Comparison of ENCODE assay signal across 8 cellular contexts in the genomic region with DNA sequence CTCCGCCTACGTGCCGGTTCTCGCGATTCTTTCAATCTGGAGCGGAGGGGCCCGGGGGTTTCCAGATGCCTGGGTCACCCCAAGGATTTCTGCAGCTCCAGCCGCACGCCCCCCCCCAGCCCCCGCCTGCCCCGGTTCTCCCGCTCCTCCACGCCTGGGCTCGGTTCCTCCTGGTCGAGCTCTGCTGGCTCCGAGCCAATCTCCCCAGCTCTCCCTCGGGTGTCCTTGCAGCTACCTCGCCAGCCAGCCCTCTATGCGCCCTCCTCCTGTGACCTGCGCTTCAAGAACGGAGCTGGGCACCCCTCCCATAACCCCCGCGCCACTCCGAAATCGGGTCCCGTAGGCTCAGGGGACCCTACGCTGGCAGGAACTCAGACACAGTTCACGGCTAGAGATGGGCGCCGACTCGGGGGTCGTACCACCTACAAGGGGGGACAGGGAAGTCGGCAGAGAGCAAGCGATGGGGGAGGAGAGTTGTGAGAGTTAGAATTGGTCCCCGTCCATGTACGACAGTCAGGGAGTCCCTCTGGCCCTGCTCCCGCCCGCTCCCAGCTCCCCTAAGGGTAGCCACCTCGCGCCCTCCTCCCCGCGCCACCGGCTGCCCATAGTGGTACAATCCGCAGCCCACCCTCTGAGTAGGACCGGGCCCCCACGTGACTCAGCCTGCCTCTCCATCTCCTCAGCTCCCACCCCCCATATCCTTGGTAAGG. TPM values are rescaled to one million over a fixed set of nuclear protein-coding genes. Genes with fewer than 3 reads are reported as not detected.
DNase-seq lines count a peak whose midpoint lies in the region; ATAC-seq and TF ChIP-seq lines count a peak whose summit lies in the region.

No MANE protein-coding gene starts in this region.

- H3K27ac Mint-ChIP-seq in activated naive CD8-positive, alpha-beta T cell treated with anti-CD3 and anti-CD28 coated beads, Interleukin-2, amount 50 U/mL, for 24 hours = no peak overlapping the region

- H3K4me3 Mint-ChIP-seq in activated naive CD8-positive, alpha-beta T cell treated with anti-CD3 and anti-CD28 coated beads, Interleukin-2, amount 50 U/mL, for 24 hours = peak overlapping the region; percentile 80

- H3K4me3 ChIP-seq in GM12875 (ENCODE audit: low read depth, low read length) = peak overlapping the region; percentile 45
- H3K4me3 ChIP-seq in hepatocyte = peak overlapping the region; percentile 75
- H3K4me3 ChIP-seq in skeletal muscle tissue (ENCODE audit: low read length in 3 of 3) = peak overlapping the region; percentile 62 to 81 (median 63)

- no peaks in the 10 kb centered on the region for H3K9me3 Mint-ChIP-seq in activated naive CD8-positive, alpha-beta T cell treated with anti-CD3 and anti-CD28 coated beads, Interleukin-2, amount 50 U/mL, for 24 hours

- H3K27me3 Mint-ChIP-seq in activated naive CD8-positive, alpha-beta T cell treated with anti-CD3 and anti-CD28 coated beads, Interleukin-2, amount 50 U/mL, for 24 hours = peaks cover 53% of the 10 kb centered on the region

- H3K4me2 ChIP-seq in hepatocyte = peak overlapping the region; percentile 99

- H3K4me1 Mint-ChIP-seq in activated naive CD8-positive, alpha-beta T cell treated with anti-CD3 and anti-CD28 coated beads, Interleukin-2, amount 50 U/mL, for 24 hours = peaks cover 47% of the 10 kb centered on the region

- H2AFZ ChIP-seq in hepatocyte = peak overlapping the region; percentile 55

- ATAC-seq in activated naive CD8-positive, alpha-beta T cell treated with anti-CD3 and anti-CD28 coated beads, Interleukin-2, amount 50 U/mL, for 24 hours = no peak
- ATAC-seq in HG03039 (IDR thresholded peaks at IDR 0.05; ENCODE audit: unreplicated experiment) (no peak), GM19328 (IDR thresholded peaks at IDR 0.05; ENCODE audit: unreplicated experiment) (no peak)

- H3K27me3 ChIP-seq in hepatocyte (peaks cover 29% of the 10 kb centered on the region), skeletal muscle tissue (ENCODE audit: control insufficient read depth in 3 of 3, insufficient read depth in 3 of 3, low read length in 3 of 3) (peaks cover 0 to 5% (median 0%) of the 10 kb centered on the region in 3 donors)

- H3K36me3 ChIP-seq in hepatocyte (replicated peaks; ENCODE audit: insufficient read depth, low read depth) (no peaks in the 10 kb centered on the region), skeletal muscle tissue (ENCODE audit: control insufficient read depth in 3 of 3, insufficient read depth in 3 of 3, low read length in 3 of 3) (no peaks in the 10 kb centered on the region)

- peaks cover 53% of the 10 kb centered on the region for H3K4me1 ChIP-seq in hepatocyte (ENCODE audit: insufficient read depth)
- H3K4me1 ChIP-seq in skeletal muscle tissue (ENCODE audit: control insufficient read depth in 3 of 3, insufficient read depth in 3 of 3, low read length in 3 of 3) = peaks cover 48 to 68% (median 58%) of the 10 kb centered on the region in 3 donors

- H3K9ac ChIP-seq in skeletal muscle tissue (ENCODE audit: low read depth in 1 of 3, low read length in 3 of 3) = peak overlapping the region; percentile 69 to 88 (median 74)

- no peaks in the 10 kb centered on the region for H3K9me2 ChIP-seq in hepatocyte (replicated peaks; ENCODE audit: insufficient read depth)

- H3K36me3 Mint-ChIP-seq in activated naive CD8-positive, alpha-beta T cell treated with anti-CD3 and anti-CD28 coated beads, Interleukin-2, amount 50 U/mL, for 24 hours (ENCODE audit: low read depth) = peaks cover 4% of the 10 kb centered on the region

- DNase-seq in NCI-H460 (ENCODE audit: extremely low read depth, low read depth) (peak; percentile 26), hepatocyte (ENCODE audit: low spot score) (peak; percentile 78), amniotic stem cell (lab: John Stamatoyannopoulos, UW) (no peak)
- DNase-seq in activated naive CD8-positive, alpha-beta T cell treated with anti-CD3 and anti-CD28 coated beads, Interleukin-2, amount 50 U/mL, for 24 hours = peak; percentile 64

- peaks cover 2% of the 10 kb centered on the region for H3K79me2 ChIP-seq in hepatocyte

- WGBS in hepatocyte (ENCODE audit: low lambda C conversion rate, missing lambda C conversion rate) = under 1% methylated on average over 25 of the region's 46 CpGs

- no peak for TF ChIP-seq CTCF in GM12875 (IDR thresholded peaks at IDR 0.05; ENCODE audit: borderline replicate concordance, insufficient read depth, low read depth, low read length)
- no peak for TF ChIP-seq CTCF in hepatocyte (IDR thresholded peaks at IDR 0.05; ENCODE audit: poor library complexity)

- H4K20me1 ChIP-seq in hepatocyte (ENCODE audit: insufficient read depth, poor library complexity, severe bottlenecking) = no peaks in the 10 kb centered on the region

- H3K27ac ChIP-seq in hepatocyte (peak overlapping the region; percentile 49), skeletal muscle tissue (ENCODE audit: low read depth, low read length) (peak overlapping the region; percentile 71)

- H3K9me3 ChIP-seq in hepatocyte (ENCODE audit: low read depth) (no peaks in the 10 kb centered on the region), skeletal muscle tissue (ENCODE audit: control insufficient read depth in 3 of 3, low read length in 3 of 3) (no peaks in the 10 kb centered on the region)

RNA-seq across cellular contexts. Expression of gene FGF11, which starts 1.0 kb away (rescaled TPM):
- total RNA-seq in NCI-H460 (2014; rRNA removed; shearing (Covaris generic)) = 1.2 TPM in 2 replicates
- polyA plus RNA-seq in NCI-H460 (2014; cell fraction: nucleus; rRNA removed) = 0.39 TPM in 1 of 2 replicates, not detected in the other
- total RNA-seq in hepatocyte (1.4 and 2.7 TPM in 2 replicates), skeletal muscle tissue (1.0 TPM)
- 3.6 and 3.8 TPM in 2 replicates for polyA plus RNA-seq in hepatocyte

RNA-seq across cellular contexts. Expression of gene CHRNB1, which starts 4.6 kb away (rescaled TPM):
- total RNA-seq in NCI-H460 (2014; rRNA removed; shearing (Covaris generic)) = 3.6 and 3.8 TPM in 2 replicates
- polyA plus RNA-seq in NCI-H460 (2014; cell fraction: nucleus; rRNA removed) = 0.33 and 2.1 TPM in 2 replicates
- 10.9 and 12.4 TPM in 2 replicates for total RNA-seq in hepatocyte
- 16.9 and 17.5 TPM in 2 replicates for polyA plus RNA-seq in hepatocyte
- total RNA-seq in skeletal muscle tissue = 31.3 TPM

RNA-seq across cellular contexts. Expression of gene TMEM102, which starts 5.0 kb away (rescaled TPM):
- total RNA-seq in NCI-H460 (2014; rRNA removed; shearing (Covaris generic)) = 6.3 and 7.9 TPM in 2 replicates
- 10.7 and 11.9 TPM in 2 replicates for polyA plus RNA-seq in NCI-H460 (2014; cell fraction: nucleus; rRNA removed)
- total RNA-seq in hepatocyte = 12.3 and 12.5 TPM in 2 replicates
- polyA plus RNA-seq in hepatocyte = 13.7 and 13.9 TPM in 2 replicates
- 0.52 TPM for total RNA-seq in skeletal muscle tissue

RNA-seq across cellular contexts. Expression of gene SPEM3, which starts 11.6 kb away (rescaled TPM):
- total RNA-seq in NCI-H460 (2014; rRNA removed; shearing (Covaris generic)) = not detected in 2 replicates
- not detected in 2 replicates for polyA plus RNA-seq in NCI-H460 (2014; cell fraction: nucleus; rRNA removed)
- total RNA-seq in hepatocyte = not detected in 2 replicates
- not detected in 2 replicates for polyA plus RNA-seq in hepatocyte
- not detected for total RNA-seq in skeletal muscle tissue

RNA-seq across cellular contexts. Expression of gene SPEM2, which starts 14.9 kb away (rescaled TPM):
- not detected in 2 replicates for total RNA-seq in NCI-H460 (2014; rRNA removed; shearing (Covaris generic))
- polyA plus RNA-seq in NCI-H460 (2014; cell fraction: nucleus; rRNA removed) = not detected in 2 replicates
- not detected in 2 replicates for total RNA-seq in hepatocyte
- polyA plus RNA-seq in hepatocyte = not detected in 2 replicates
- total RNA-seq in skeletal muscle tissue = not detected
